29 cellular contexts compared by ENCODE assay signal in the genomic region with DNA sequence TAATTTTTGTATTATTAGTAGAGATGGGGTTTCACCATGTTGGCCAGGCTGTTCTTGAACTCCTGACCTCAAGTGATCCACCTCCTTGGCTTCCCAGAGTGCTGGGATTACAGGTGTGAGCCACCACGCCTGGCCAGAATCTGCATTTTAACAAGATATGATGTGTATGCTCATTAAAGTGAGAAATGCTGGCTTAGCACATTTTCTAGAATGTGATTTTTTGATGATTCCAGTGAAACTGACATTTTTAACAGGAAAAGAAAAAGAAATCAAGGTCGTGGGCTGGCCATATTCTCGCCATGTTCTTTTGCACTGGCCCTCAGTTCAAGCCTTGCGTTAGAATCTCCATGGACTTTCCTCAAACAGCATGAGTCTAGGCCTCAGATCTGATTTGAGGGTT.
"Had no signal": no experiment of that assay in that cellular context is flagged by ENCODE, and none has a peak within 500 bp of the region (broad histone marks: within the 10 kb centered on the region; RNA-seq: fewer than 3 reads in every experiment).

No MANE protein-coding gene starts in this region.

- FAIRE-seq: frontal cortex had no signal

- ATAC-seq: activated CD4-positive, CD25-positive, alpha-beta regulatory T cell treated with anti-CD3 and anti-CD28 coated beads, Interleukin-2, amount 50 U/mL, for 24 hours; activated CD8-positive, alpha-beta T cell treated with anti-CD3 and anti-CD28 coated beads for 36 hours; activated naive CD8-positive, alpha-beta T cell treated with anti-CD3 and anti-CD28 coated beads, Interleukin-2, amount 50 U/mL, for 24 hours; activated T-cell treated with anti-CD3 and anti-CD28 coated beads, Interleukin-2, amount 50 U/mL, for 4 hours; activated T-helper 17 cell treated with anti-CD3 and anti-CD28 coated beads, Interleukin-2, amount 50 U/mL, for 72 hours; esophagus mucosa; T-helper 17 cell had no signal

- H3K27me3 ChIP-seq: adrenal gland, ascending aorta, breast epithelium, cardiac muscle cell, dorsolateral prefrontal cortex had no signal

- H3K4me1 ChIP-seq: ascending aorta, breast epithelium had no signal

- H3K27ac ChIP-seq: ascending aorta, breast epithelium, cardiac muscle cell, coronary artery, dorsolateral prefrontal cortex, WERI-Rb-1 had no signal

- H3K4me3 ChIP-seq: adrenal gland, ascending aorta, breast epithelium, cardiac muscle cell, coronary artery, dorsolateral prefrontal cortex had no signal

- DNase-seq: activated B cell treated with CpG ODN at 0.5 μM for 24 hours; activated CD4-positive, alpha-beta T cell treated with anti-CD3 and anti-CD28 coated beads for 48 hours; activated CD4-positive, alpha-beta T cell treated with anti-CD3 and anti-CD28 coated beads, Interleukin-2, amount 50 U/mL, for 1 hour; activated CD4-positive, alpha-beta T cell treated with anti-CD3 and anti-CD28 coated beads, Interleukin-2, amount 50 U/mL, for 48 hours; activated CD8-positive, alpha-beta memory T cell treated with anti-CD3 and anti-CD28 coated beads for 24 hours; activated CD8-positive, alpha-beta T cell treated with anti-CD3 and anti-CD28 coated beads for 36 hours; activated effector memory CD4-positive, alpha-beta T cell treated with Interleukin-2 at 50 U/mL for 16 hours; activated naive CD4-positive, alpha-beta T cell treated with anti-CD3 and anti-CD28 coated beads for 36 hours; activated naive CD8-positive, alpha-beta T cell treated with anti-CD3 and anti-CD28 coated beads for 36 hours; activated naive CD8-positive, alpha-beta T cell treated with anti-CD3 and anti-CD28 coated beads, Interleukin-2, amount 50 U/mL, for 24 hours; activated T-cell treated with anti-CD3 and anti-CD28 coated beads, Interleukin-2, amount 50 U/mL, for 4 hours; adrenal gland; central memory CD4-positive, alpha-beta T cell; dorsolateral prefrontal cortex; effector memory CD4-positive, alpha-beta T cell; endodermal cell; foreskin fibroblast; head of caudate nucleus; T-helper 17 cell; T1000; WERI-Rb-1 had no signal

- H3K9me3 ChIP-seq: adrenal gland, ascending aorta, breast epithelium had no signal

- H3K36me3 ChIP-seq: adrenal gland, ascending aorta, breast epithelium, cardiac muscle cell, WERI-Rb-1 had no signal
